17 cellular contexts compared by ENCODE assay signal in genomic region chr15:48411971-48412591, GRCh38.
A peak's percentile ranks its signal among the peaks of the same experiment; 100 is the strongest.
DNase-seq lines count a peak whose midpoint lies in the region; FAIRE-seq and TF ChIP-seq lines count a peak whose summit lies in the region.
"Had no signal": no experiment of that assay in that cellular context is flagged by ENCODE, and none has a peak within 500 bp of the region (broad histone marks: within the 10 kb centered on the region; RNA-seq: fewer than 3 reads in every experiment).

No MANE protein-coding gene starts in this region.

- peak overlapping the region; percentile 51 for H3K4me3 ChIP-seq in ACC112 (ENCODE audit: low read depth, low read length)
- peak overlapping the region; percentile 49 for H3K4me3 ChIP-seq in SK-N-MC
- H3K4me3 ChIP-seq: transverse colon had no signal

- H3K27ac Mint-ChIP-seq in nephron progenitor cell, result peak overlapping the region; percentile 43
- H3K27ac Mint-ChIP-seq: activated naive CD4-positive, alpha-beta T cell treated with anti-CD3 and anti-CD28 coated beads for 36 hours; naive thymus-derived CD8-positive, alpha-beta T cell had no signal

- no peaks in the 10 kb centered on the region for H3K27me3 ChIP-seq in ACC112 (ENCODE audit: insufficient read depth, low read length)
- H3K27me3 ChIP-seq: transverse colon had no signal

- no peak overlapping the region for H3K4me3 Mint-ChIP-seq in nephron progenitor cell
- H3K4me3 Mint-ChIP-seq: activated naive CD4-positive, alpha-beta T cell treated with anti-CD3 and anti-CD28 coated beads for 36 hours; naive thymus-derived CD8-positive, alpha-beta T cell had no signal

- H3K27me3 Mint-ChIP-seq in nephron progenitor cell (ENCODE audit: low read depth, poor library complexity), result no peaks in the 10 kb centered on the region
- H3K27me3 Mint-ChIP-seq: naive thymus-derived CD8-positive, alpha-beta T cell had no signal

- H3K36me3 ChIP-seq in ACC112 (ENCODE audit: insufficient read depth, low read length) (peaks cover 66% of the 10 kb centered on the region), SK-N-MC (ENCODE audit: insufficient read depth, low read length) (no peaks in the 10 kb centered on the region)
- H3K36me3 ChIP-seq: transverse colon had no signal

- no peak for TF ChIP-seq CTCF in nephron progenitor cell (IDR thresholded peaks at IDR 0.05)

- no peak overlapping the region for H3K9ac ChIP-seq in SK-N-MC (ENCODE audit: insufficient read length)

- peaks cover 15% of the 10 kb centered on the region for H3K36me3 Mint-ChIP-seq in nephron progenitor cell (ENCODE audit: low read depth)
- H3K36me3 Mint-ChIP-seq: naive thymus-derived CD8-positive, alpha-beta T cell had no signal

- no peak overlapping the region for H2AFZ ChIP-seq in ACC112 (ENCODE audit: low read length, unreplicated experiment)

- H3K9me3 Mint-ChIP-seq in nephron progenitor cell, result no peaks in the 10 kb centered on the region
- H3K9me3 Mint-ChIP-seq: activated naive CD4-positive, alpha-beta T cell treated with anti-CD3 and anti-CD28 coated beads for 36 hours; naive thymus-derived CD8-positive, alpha-beta T cell had no signal

- FAIRE-seq in frontal cortex (lab: Jason Lieb, UNC), result no peak
- FAIRE-seq: A204.1, islet of Langerhans had no signal

- H3K79me2 ChIP-seq in ACC112 (ENCODE audit: control insufficient read depth, insufficient read depth, low read length, unreplicated experiment), result no peaks in the 10 kb centered on the region

- peaks cover 57% of the 10 kb centered on the region for H3K4me1 ChIP-seq in ACC112 (ENCODE audit: control insufficient read depth, insufficient read depth, low read length, unreplicated experiment)
- H3K4me1 ChIP-seq: transverse colon had no signal

- H3K9me3 ChIP-seq in SK-N-MC (ENCODE audit: low read depth, low read length), result no peaks in the 10 kb centered on the region
- H3K9me3 ChIP-seq: transverse colon had no signal

- H3K27ac ChIP-seq in ACC112 (ENCODE audit: low read depth, low read length), result peak overlapping the region; percentile 92
- H3K27ac ChIP-seq in SK-N-MC, result no peak overlapping the region

- DNase-seq in SK-N-MC (ENCODE audit: low read depth, low spot score) (peak; percentile 32), fibroblast of peridontal ligament (ENCODE audit: extremely low read depth) (peak; percentile 77), nephron progenitor cell (no peak), frontal cortex (ENCODE audit: low spot score in 2 of 2) (no peak), T-helper 1 cell (no peak), midbrain (lab: John Stamatoyannopoulos, UW) (no peak)
- no peak for DNase-seq in activated CD8-positive, alpha-beta memory T cell treated with anti-CD3 and anti-CD28 coated beads, Interleukin-2, amount 50 U/mL, for 4 hours
- DNase-seq: activated naive CD4-positive, alpha-beta T cell treated with anti-CD3 and anti-CD28 coated beads for 36 hours; DMS 273 treated with DMSO at 0.1 percent for 48 hours; KG1; naive thymus-derived CD8-positive, alpha-beta T cell; NCI-H187 treated with DMSO at 0.1 percent for 48 hours; NCI-H774; transverse colon had no signal

- peaks cover 35% of the 10 kb centered on the region for H3K4me1 Mint-ChIP-seq in nephron progenitor cell
- H3K4me1 Mint-ChIP-seq: naive thymus-derived CD8-positive, alpha-beta T cell had no signal

Comparison
In these comparisons a context has a peak if more than half of its experiments do, and no peak if none do; other contexts are left out.
1. DNase-seq: peak in SK-N-MC (single experiment) and fibroblast of peridontal ligament (single experiment); none in nephron progenitor cell (single experiment), frontal cortex (0 of 2), activated CD8-positive, alpha-beta memory T cell treated with anti-CD3 and anti-CD28 coated beads, Interleukin-2, amount 50 U/mL, for 4 hours (single experiment), T-helper 1 cell (0 of 5) and midbrain (single experiment).